29 cellular contexts compared by ENCODE assay signal in the genomic region with DNA sequence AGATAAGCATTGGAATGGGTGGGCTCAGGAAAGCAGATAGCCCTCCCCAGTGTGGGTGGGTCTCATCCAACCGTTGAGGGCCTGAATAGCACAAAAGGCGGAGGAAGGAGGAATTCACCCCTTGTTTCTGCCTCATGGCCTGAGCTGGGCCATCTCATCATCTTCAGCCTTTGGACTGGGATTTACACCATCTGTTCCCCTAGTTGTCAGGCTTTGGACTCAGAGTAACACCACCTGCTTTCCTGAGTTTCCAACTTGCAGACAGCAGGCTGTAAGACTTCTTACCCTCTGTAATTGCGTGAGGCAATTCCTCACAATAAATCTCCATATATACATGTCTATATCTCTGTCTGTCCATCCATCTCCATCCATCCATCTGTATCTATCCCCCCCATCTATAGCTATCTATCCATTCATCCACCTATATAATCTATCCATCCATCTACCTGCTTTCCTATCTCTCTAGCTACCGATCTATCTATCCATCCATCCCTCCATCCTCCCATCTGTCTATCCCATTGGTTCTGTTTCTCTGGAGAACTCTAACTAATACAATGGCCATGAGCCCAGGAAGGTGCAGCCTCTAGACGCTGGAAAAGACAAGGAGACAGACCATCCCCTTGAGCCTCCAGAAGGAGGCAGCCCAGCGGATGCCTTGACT. TPM values are rescaled to one million over a fixed set of nuclear protein-coding genes. Genes with fewer than 3 reads are reported as not detected.
"Had no signal": no experiment of that assay in that cellular context is flagged by ENCODE, and none has a peak within 500 bp of the region (broad histone marks: within the 10 kb centered on the region; RNA-seq: fewer than 3 reads in every experiment).

No MANE protein-coding gene starts in this region.

- H2AFZ ChIP-seq: hepatocyte had no signal

- H3K27ac ChIP-seq: coronary artery, dorsolateral prefrontal cortex, gastroesophageal sphincter, hepatocyte, left ventricle myocardium inferior, pancreas, prostate gland, sigmoid colon, vagina had no signal

- H3K4me1 ChIP-seq: gastroesophageal sphincter, left ventricle myocardium inferior, pancreas, prostate gland, sigmoid colon, vagina had no signal

- ATAC-seq: activated T-cell treated with anti-CD3 and anti-CD28 coated beads, Interleukin-2, amount 50 U/mL, for 72 hours; effector memory CD8-positive, alpha-beta T cell; gastroesophageal sphincter; mucosa of descending colon; pancreas; stimulated activated memory B cell treated with anti-CD40 and anti-IgM and Interleukin-4, amounts not matched to agents 10 μg/mL and 1 μg/mL and 100 μg/mL, for 72 hours; stimulated activated naive CD8-positive, alpha-beta T cell treated with anti-CD3 and anti-CD28 coated beads, Interleukin-15, amount 100 ng/mL, for 72 hours had no signal

- H3K27me3 ChIP-seq: hepatocyte, pancreas, vagina had no signal

- H3K9me3 ChIP-seq: left ventricle myocardium inferior, mucosa of descending colon, pancreas, prostate gland, sigmoid colon, vagina had no signal

- H3K36me3 ChIP-seq: gastroesophageal sphincter, left ventricle myocardium inferior, pancreas, prostate gland, sigmoid colon, vagina had no signal

- DNase-seq: activated B cell treated with CpG ODN at 0.5 μM for 24 hours; activated effector memory CD4-positive, alpha-beta T cell treated with Interleukin-2 at 50 U/mL for 16 hours; activated naive CD4-positive, alpha-beta T cell treated with Interleukin-2 at 50 U/mL for 16 hours; activated T-cell treated with anti-CD3 and anti-CD28 coated beads for 4 hours; activated T-cell treated with anti-CD3 and anti-CD28 coated beads, Interleukin-2, amount 50 U/mL, for 72 hours; anterior cingulate cortex; effector memory CD8-positive, alpha-beta T cell; erythroblast; islet precursor cell; left ventricle myocardium inferior; mucosa of descending colon; pancreas; retina; sigmoid colon; small intestine; stimulated activated CD4-positive, alpha-beta T cell treated with anti-CD3 and anti-CD28 coated beads, Interleukin-4, amount 100 ng/mL, for 4 hours; stimulated activated CD8-positive, alpha-beta memory T cell treated with anti-CD3 and anti-CD28 coated beads, Interleukin-4, amount 100 ng/mL, for 48 hours; stimulated activated naive CD8-positive, alpha-beta T cell treated with anti-CD3 and anti-CD28 coated beads, Interleukin-15, amount 100 ng/mL, for 72 hours; substantia nigra; T-helper 2 cell had no signal

- H3K4me2 ChIP-seq: hepatocyte had no signal

- H3K4me3 ChIP-seq: coronary artery, dorsolateral prefrontal cortex, gastroesophageal sphincter, hepatocyte, left ventricle myocardium inferior, lung, mucosa of descending colon, pancreas, prostate gland, sigmoid colon, vagina had no signal

RNA-seq across cellular contexts. Expression of gene DNAH17, which starts 21.3 kb away (rescaled TPM):
- total RNA-seq: fibroblast of villous mesenchyme, left ventricle myocardium inferior had no signal
